Comparison of ENCODE assay signal across 22 cellular contexts in genomic region chr6:139256087-139256486, GRCh38. TPM values are rescaled to one million over a fixed set of nuclear protein-coding genes. Genes with fewer than 3 reads are reported as not detected.
DNase-seq lines count a peak whose midpoint lies in the region; TF ChIP-seq lines count a peak whose summit lies in the region.
"Had no signal": no experiment of that assay in that cellular context is flagged by ENCODE, and none has a peak within 500 bp of the region (broad histone marks: within the 10 kb centered on the region; RNA-seq: fewer than 3 reads in every experiment).

No MANE protein-coding gene starts in this region.

- H3K27me3 ChIP-seq in BJ (ENCODE audit: control insufficient read depth, insufficient read depth, low read length) (0 out of 2 replicates have a peak, but pooled peaks cover 2% of the 10 kb centered on the region), A673 (replicated peaks; ENCODE audit: insufficient read depth, low read depth, low read length, poor library complexity) (no peaks in the 10 kb centered on the region)
- H3K27me3 ChIP-seq: BE2C, esophagus muscularis mucosa, neural progenitor cell had no signal

- TF ChIP-seq CTCF in BJ (IDR thresholded peaks at IDR 0.05; ENCODE audit: insufficient read depth, low read depth, low read length) (no peak), A673 (conservative IDR thresholded peaks at IDR 0.05; ENCODE audit: low read depth, low read length) (no peak)

- no peak overlapping the region for H3K27ac ChIP-seq in A673 (ENCODE audit: low read depth, low read length, poor library complexity, severe bottlenecking)
- H3K27ac ChIP-seq: esophagus muscularis mucosa, neural progenitor cell had no signal

- BruUV-seq in A673 (replicated peaks; lab: Mats Ljungman, UMichigan), result no TSS peak

- intact Hi-C loops in A673 (cut with micrococcal nuclease; ENCODE audit: unreplicated experiment), result no loop called here

- H3K4me1 ChIP-seq in A673 (ENCODE audit: insufficient read depth, low read length, poor library complexity, severe bottlenecking), result no peaks in the 10 kb centered on the region
- H3K4me1 ChIP-seq: BE2C, neural progenitor cell had no signal

- peak; percentile 35 for DNase-seq in BJ (ENCODE audit: low read depth)
- DNase-seq in LHCN-M2 (ENCODE audit: low read depth), result peak; percentile 76
- DNase-seq in fibroblast of gingiva (ENCODE audit: low read depth), result peak; percentile 75
- DNase-seq in skeletal muscle cell (ENCODE audit: low read depth), result peak; percentile 64
- no peak for DNase-seq in RKO (ENCODE audit: low spot score)
- DNase-seq in NCI-H2107 (lab: John Stamatoyannopoulos, UW), result no peak
- no peak for DNase-seq in A673 (ENCODE audit: low spot score)
- no peak for DNase-seq in HCEC 1CT
- DNase-seq: activated CD4-positive, alpha-beta T cell treated with anti-CD3 and anti-CD28 coated beads, Interleukin-2, amount 50 U/mL, for 4 hours; activated naive CD4-positive, alpha-beta T cell treated with anti-CD3 and anti-CD28 coated beads, Interleukin-2, amount 50 U/mL, for 16 hours; BE2C; DMS 273 treated with DMSO at 0.1 percent for 48 hours; hypothalamus; KBM-7; mesenchymal stem cell; NCI-H1092 treated with DMSO at 0.1 percent for 48 hours; NCI-H69; retina; stimulated activated naive CD8-positive, alpha-beta T cell treated with anti-CD3 and anti-CD28 coated beads, Interleukin-15, amount 100 ng/mL, for 72 hours had no signal

- H3K36me3 ChIP-seq in BJ (ENCODE audit: control insufficient read depth, insufficient read depth, low read length), result no peaks in the 10 kb centered on the region
- H3K36me3 ChIP-seq in A673 (ENCODE audit: insufficient read depth, low read length, poor library complexity, severe bottlenecking), result no peaks in the 10 kb centered on the region
- H3K36me3 ChIP-seq: BE2C, neural progenitor cell had no signal

- no peaks in the 10 kb centered on the region for H3K9me3 ChIP-seq in A673 (ENCODE audit: low read depth, low read length, poor library complexity, severe bottlenecking)
- H3K9me3 ChIP-seq: BE2C, esophagus muscularis mucosa had no signal

- POLR2A ChIA-PET in BJ (lab: Charles Lee), result no interaction called here
- POLR2A ChIA-PET in A673 (lab: Charles Lee; ENCODE audit: low non-redundant PET), result no interaction called here

- no peak overlapping the region for H3K4me3 ChIP-seq in BJ (ENCODE audit: low read depth, low read length)
- H3K4me3 ChIP-seq in skeletal muscle cell (ENCODE audit: low read depth, low read length), result no peak overlapping the region
- H3K4me3 ChIP-seq in A673 (ENCODE audit: low read depth, low read length, poor library complexity, severe bottlenecking), result no peak overlapping the region
- H3K4me3 ChIP-seq: esophagus muscularis mucosa, neural progenitor cell had no signal

- CTCF ChIA-PET in BJ (lab: Yijun Ruan, JAX), result interaction anchor here (0.6 to 1.1 kb wide), 3 partner anchors 11 to 92 kb away, joined by 3 read pairs; no protein-coding TSS in a partner anchor
- CTCF ChIA-PET in A673 (lab: Charles Lee), result no interaction called here

RNA-seq across cellular contexts. Expression of gene TXLNB, which starts 35.7 kb away (rescaled TPM):
- 0.44 and 0.71 TPM in 2 replicates for polyA plus RNA-seq in BJ (2011; rRNA removed)
- polyA minus RNA-seq in BJ (2011; rRNA and poly(A)+ RNA removed), result 0.21 and 0.28 TPM in 2 replicates
- total RNA-seq in LHCN-M2 (2014; rRNA removed) (1.2 and 2.1 TPM in 2 replicates), A673 (2021) (not detected in 2 replicates)
- polyA plus RNA-seq in LHCN-M2 (2012), result 0.09 TPM
- total RNA-seq: kidney epithelial cell had no signal

Comparison
In these comparisons a context has a peak if more than half of its experiments do, and no peak if none do; other contexts are left out.
1. DNase-seq: peak in BJ (single experiment), LHCN-M2 (single experiment), fibroblast of gingiva (single experiment) and skeletal muscle cell (single experiment); none in RKO (single experiment), NCI-H2107 (single experiment), A673 (single experiment) and HCEC 1CT (single experiment).